Comparison of ENCODE assay signal across 9 cellular contexts in the genomic region with DNA sequence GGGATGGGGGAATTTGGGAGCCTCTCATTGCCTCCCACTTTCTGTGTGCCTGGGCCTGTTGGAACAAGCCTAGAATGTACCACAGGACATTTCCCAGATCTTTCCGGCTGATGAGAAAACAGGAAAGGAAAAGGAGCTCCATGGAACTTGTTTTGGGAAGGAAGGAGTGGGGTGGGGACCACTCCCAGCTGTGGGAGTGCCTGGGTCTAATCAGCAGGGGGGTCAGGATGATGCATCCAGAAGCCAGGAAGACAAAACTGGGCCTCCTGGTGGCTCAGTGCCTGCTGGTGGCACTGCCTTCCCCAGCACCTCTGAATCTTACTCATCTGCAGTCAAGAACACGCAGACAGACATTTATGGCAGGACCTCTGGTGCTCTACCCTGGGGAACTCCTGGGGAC. TPM values are rescaled to one million over a fixed set of nuclear protein-coding genes. Genes with fewer than 3 reads are reported as not detected.
DNase-seq lines count a peak whose midpoint lies in the region; ATAC-seq and TF ChIP-seq lines count a peak whose summit lies in the region.
"Had no signal": no experiment of that assay in that cellular context is flagged by ENCODE, and none has a peak within 500 bp of the region (broad histone marks: within the 10 kb centered on the region; RNA-seq: fewer than 3 reads in every experiment).

No MANE protein-coding gene starts in this region.

- H3K27ac ChIP-seq in RWPE1: peak overlapping the region; percentile 100
- H3K27ac ChIP-seq in right cardiac atrium (ENCODE audit: low read length): peak overlapping the region; percentile 43
- H3K27ac ChIP-seq in tibial artery: no peak overlapping the region

- H3K4me3 ChIP-seq in right cardiac atrium (ENCODE audit: low read length) (no peak overlapping the region), tibial artery (no peak overlapping the region)

- H3K27me3 ChIP-seq in right cardiac atrium (ENCODE audit: control insufficient read depth, insufficient read depth) (no peaks in the 10 kb centered on the region), tibial artery (no peaks in the 10 kb centered on the region)

- H3K9me3 ChIP-seq in right cardiac atrium (ENCODE audit: control insufficient read depth, low read length): no peaks in the 10 kb centered on the region
- no peaks in the 10 kb centered on the region for H3K9me3 ChIP-seq in tibial artery

- POLR2A ChIA-PET in RWPE1 (lab: Yijun Ruan, JAX; ENCODE audit: low non-redundant PET): no interaction called here

- TF ChIP-seq CTCF in RWPE1 (conservative IDR thresholded peaks at IDR 0.05; ENCODE audit: low read depth) (no peak), tibial artery (IDR thresholded peaks at IDR 0.05) (no peak)

- 54% methylated on average over 2 of the region's 2 CpGs for WGBS in right cardiac atrium

- ATAC-seq in right cardiac atrium: peak; percentile 24 to 80

- CTCF ChIA-PET in RWPE1 (lab: Yijun Ruan, JAX): interaction anchor here (1.2 to 1.8 kb wide), 2 partner anchors 51 to 72 kb away, joined by 3 to 8 read pairs; no protein-coding TSS in a partner anchor

- peaks cover 0 to 38% (median 38%) of the 10 kb centered on the region in 3 donors for H3K36me3 ChIP-seq in tibial artery

- intact Hi-C loops in right cardiac atrium (cut with DNase I) (no loop called here), tibial artery (cut with DNase I; ENCODE audit: low total_unique reads) (no loop called here)

- DNase-seq in AG08395 (ENCODE audit: low spot score) (peak; percentile 43), RWPE1 (ENCODE audit: low spot score) (peak; percentile 74), right cardiac atrium (peak in 2 of 3 donors; percentile 40 to 69), Ammon's horn (ENCODE audit: low spot score) (no peak), Kasumi-1 (lab: John Stamatoyannopoulos, UW) (no peak), tibial artery (no peak)
- DNase-seq: glutamatergic neuron; NCI-H1694; stimulated activated CD4-positive, alpha-beta T cell treated with anti-CD3 and anti-CD28 coated beads, Interleukin-2, amount 100 ng/mL, for 48 hours had no signal

- peaks cover 13% of the 10 kb centered on the region for H3K4me1 ChIP-seq in right cardiac atrium (ENCODE audit: control insufficient read depth, insufficient read depth, low read length)
- peaks cover 0 to 4% (median 0%) of the 10 kb centered on the region in 4 donors for H3K4me1 ChIP-seq in tibial artery

RNA-seq across cellular contexts. Expression of a gene that starts 2.8 kb away (rescaled TPM):
- total RNA-seq in right cardiac atrium: not detected
- not detected for polyA plus RNA-seq in right cardiac atrium

RNA-seq across cellular contexts. Expression of a gene that starts 9.0 kb away (rescaled TPM):
- 100 to 1,000 TPM in 1 of 4 donors, 10 to 100 TPM in 3; 79.7 to 125 (median 93.8) TPM for total RNA-seq in right cardiac atrium
- 47.9 TPM for polyA plus RNA-seq in right cardiac atrium

RNA-seq across cellular contexts. Expression of a gene that starts 11.0 kb away (rescaled TPM):
- total RNA-seq in right cardiac atrium: 10 to 100 TPM; 19.9 to 38.3 (median 21.2) TPM
- 25.3 TPM for polyA plus RNA-seq in right cardiac atrium

RNA-seq across cellular contexts. Expression of a gene that starts 34.2 kb away (rescaled TPM):
- 10 to 100 TPM; 14.0 to 24.9 (median 15.2) TPM for total RNA-seq in right cardiac atrium
- polyA plus RNA-seq in right cardiac atrium: 5.6 TPM

Comparison
In these comparisons a context has a peak if more than half of its experiments do, and no peak if none do; other contexts are left out.
1. DNase-seq: peak in AG08395 (single experiment), RWPE1 (single experiment) and right cardiac atrium (2 of 3); none in Ammon's horn (single experiment), Kasumi-1 (0 of 2) and tibial artery (0 of 2).
2. H3K27ac ChIP-seq: peak in RWPE1 (single experiment) and right cardiac atrium (single experiment); none in tibial artery (0 of 2).